Comparison of ENCODE assay signal across 20 cellular contexts in genomic region chr2:211744379-211744778, GRCh38.
A peak's percentile ranks its signal among the peaks of the same experiment; 100 is the strongest.
DNase-seq lines count a peak whose midpoint lies in the region; ATAC-seq and TF ChIP-seq lines count a peak whose summit lies in the region.
"Had no signal": no experiment of that assay in that cellular context is flagged by ENCODE, and none has a peak within 500 bp of the region (broad histone marks: within the 10 kb centered on the region; RNA-seq: fewer than 3 reads in every experiment).

No MANE protein-coding gene starts in this region.

- no peaks in the 10 kb centered on the region for H3K4me1 Mint-ChIP-seq in effector memory CD8-positive, alpha-beta T cell (ENCODE audit: low read depth in 2 of 2)
- no peaks in the 10 kb centered on the region for H3K4me1 Mint-ChIP-seq in activated CD4-positive, alpha-beta T cell treated with anti-CD3 and anti-CD28 coated beads for 36 hours

- CTCF ChIA-PET in activated CD4-positive, alpha-beta T cell treated with anti-CD3 and anti-CD28 coated beads for 36 hours (lab: Charles Lee) = interaction anchor here (3.6 kb wide), 1 partner anchor 823 kb away, joined by 28 read pairs; no protein-coding TSS in a partner anchor

- H3K27me3 Mint-ChIP-seq in effector memory CD8-positive, alpha-beta T cell = no peaks in the 10 kb centered on the region
- H3K27me3 Mint-ChIP-seq in activated CD4-positive, alpha-beta T cell treated with anti-CD3 and anti-CD28 coated beads for 36 hours = no peaks in the 10 kb centered on the region
- H3K27me3 Mint-ChIP-seq: CD4-positive, alpha-beta T cell had no signal

- no peaks in the 10 kb centered on the region for H3K9me3 ChIP-seq in cardiac muscle cell (ENCODE audit: low read depth)
- H3K9me3 ChIP-seq: A549, Peyer's patch had no signal

- peaks cover 41% of the 10 kb centered on the region for H3K4me1 ChIP-seq in cardiac muscle cell (ENCODE audit: low read depth)
- H3K4me1 ChIP-seq: A549, Peyer's patch had no signal

- no peak overlapping the region for H3K27ac Mint-ChIP-seq in effector memory CD8-positive, alpha-beta T cell
- H3K27ac Mint-ChIP-seq in activated CD4-positive, alpha-beta T cell treated with anti-CD3 and anti-CD28 coated beads for 36 hours = no peak overlapping the region
- H3K27ac Mint-ChIP-seq: CD4-positive, alpha-beta T cell had no signal

- TF ChIP-seq CTCF in cardiac muscle cell (IDR thresholded peaks at IDR 0.05; ENCODE audit: low read depth, low read length) (no peak), GM13976 (IDR thresholded peaks at IDR 0.05; ENCODE audit: borderline replicate concordance, control extremely low read depth, extremely low read depth, insufficient read depth, missing control alignments) (no peak)

- H3K27ac ChIP-seq in cardiac muscle cell = peak overlapping the region; percentile 89
- H3K27ac ChIP-seq: A549, Peyer's patch had no signal

- H3K27me3 ChIP-seq in cardiac muscle cell = no peaks in the 10 kb centered on the region
- H3K27me3 ChIP-seq: Peyer's patch had no signal

- no peaks in the 10 kb centered on the region for H3K36me3 ChIP-seq in cardiac muscle cell
- H3K36me3 ChIP-seq: Peyer's patch had no signal

- DNase-seq in cardiac muscle cell (ENCODE audit: low read depth in 1 of 2, low spot score in 1 of 2) (peak in 1 of 2 donors; percentile 0), left cardiac atrium (no peak), inferior parietal cortex (ENCODE audit: extremely low spot score) (peak; percentile 47), pons (ENCODE audit: low spot score) (peak; percentile 69), GM13976 (ENCODE audit: low spot score) (no peak), NCI-H1694 (lab: John Stamatoyannopoulos, UW) (no peak)
- no peak for DNase-seq in effector memory CD8-positive, alpha-beta T cell
- no peak for DNase-seq in activated CD4-positive, alpha-beta T cell treated with anti-CD3 and anti-CD28 coated beads for 36 hours
- DNase-seq: AML-193; CD4-positive, alpha-beta T cell; DND-41; GDM1; GOT3; MV-4-11; NCI-H1417 treated with DMSO at 0.1 percent for 48 hours; NCI-H2081 treated with DMSO at 0.1 percent for 48 hours; NCI-H774; Peyer's patch; SHP77 had no signal

- no peaks in the 10 kb centered on the region for H3K9me3 Mint-ChIP-seq in effector memory CD8-positive, alpha-beta T cell
- no peaks in the 10 kb centered on the region for H3K9me3 Mint-ChIP-seq in activated CD4-positive, alpha-beta T cell treated with anti-CD3 and anti-CD28 coated beads for 36 hours (ENCODE audit: low read depth)
- H3K9me3 Mint-ChIP-seq: CD4-positive, alpha-beta T cell had no signal

- no peak for ATAC-seq in left cardiac atrium
- ATAC-seq in effector memory CD8-positive, alpha-beta T cell (replicated peaks) = no peak
- no peak for ATAC-seq in activated CD4-positive, alpha-beta T cell treated with anti-CD3 and anti-CD28 coated beads for 36 hours
- ATAC-seq: A549 had no signal

- no peak overlapping the region for H3K4me3 ChIP-seq in cardiac muscle cell
- H3K4me3 ChIP-seq: A549, Peyer's patch had no signal

- POLR2A ChIA-PET in activated CD4-positive, alpha-beta T cell treated with anti-CD3 and anti-CD28 coated beads for 36 hours (lab: Charles Lee) = no interaction called here

- no peaks in the 10 kb centered on the region for H3K36me3 Mint-ChIP-seq in effector memory CD8-positive, alpha-beta T cell (ENCODE audit: insufficient read depth)
- no peaks in the 10 kb centered on the region for H3K36me3 Mint-ChIP-seq in activated CD4-positive, alpha-beta T cell treated with anti-CD3 and anti-CD28 coated beads for 36 hours (ENCODE audit: low read depth)

- H3K4me3 Mint-ChIP-seq in effector memory CD8-positive, alpha-beta T cell = no peak overlapping the region
- no peak overlapping the region for H3K4me3 Mint-ChIP-seq in activated CD4-positive, alpha-beta T cell treated with anti-CD3 and anti-CD28 coated beads for 36 hours
- H3K4me3 Mint-ChIP-seq: CD4-positive, alpha-beta T cell had no signal

- intact Hi-C loops in left cardiac atrium (cut with DNase I) = no loop called here
- intact Hi-C loops in activated CD4-positive, alpha-beta T cell treated with anti-CD3 and anti-CD28 coated beads for 36 hours (cut with DNase I, micrococcal nuclease) = no loop called here

- in situ Hi-C loops in GM13976 (cut with MboI; ENCODE audit: low sequenced_read_pairs, unreplicated experiment) = no loop called here

Comparison
In these comparisons a context has a peak if more than half of its experiments do, and no peak if none do; other contexts are left out.
1. DNase-seq: peak in inferior parietal cortex (single experiment) and pons (single experiment); none in left cardiac atrium (single experiment), GM13976 (single experiment), effector memory CD8-positive, alpha-beta T cell (0 of 3), NCI-H1694 (single experiment) and activated CD4-positive, alpha-beta T cell treated with anti-CD3 and anti-CD28 coated beads for 36 hours (single experiment).